Comparison of ENCODE assay signal across 23 cellular contexts in genomic region chr7:117916309-117916708, GRCh38. TPM values are rescaled to one million over a fixed set of nuclear protein-coding genes. Genes with fewer than 3 reads are reported as not detected.
"Had no signal": no experiment of that assay in that cellular context is flagged by ENCODE, and none has a peak within 500 bp of the region (broad histone marks: within the 10 kb centered on the region; RNA-seq: fewer than 3 reads in every experiment).

No MANE protein-coding gene starts in this region.

- ATAC-seq: natural killer cell; right lobe of liver; stimulated activated memory B cell treated with anti-CD40 and anti-IgM and Interleukin-4, amounts not matched to agents 10 μg/mL and 1 μg/mL and 100 μg/mL, for 72 hours; stimulated activated naive CD8-positive, alpha-beta T cell treated with anti-CD3 and anti-CD28 coated beads, Interleukin-15, amount 100 ng/mL, for 72 hours had no signal

- H3K4me3 ChIP-seq: left ventricle myocardium inferior, lung, neural progenitor cell, ovary, right atrium auricular region, right lobe of liver, smooth muscle cell, tibial nerve, vagina had no signal

- H3K9ac ChIP-seq: neural progenitor cell had no signal

- H3K9me3 ChIP-seq: ovary, right lobe of liver, vagina had no signal

- H3K4me1 ChIP-seq: left ventricle myocardium inferior, neural progenitor cell, right atrium auricular region, right lobe of liver, tibial nerve, vagina had no signal

- H3K27me3 ChIP-seq: neural progenitor cell, ovary, right atrium auricular region, right lobe of liver, tibial nerve, vagina had no signal

- H2AFZ ChIP-seq: neural progenitor cell had no signal

- H3K36me3 ChIP-seq: left ventricle myocardium inferior, neural progenitor cell, ovary, right atrium auricular region, right lobe of liver, tibial nerve, vagina had no signal

- DNase-seq: islet precursor cell; left ventricle myocardium inferior; mesendoderm; naive B cell; natural killer cell; nephron progenitor cell; ovary; right lobe of liver; stimulated activated CD4-positive, alpha-beta T cell treated with anti-CD3 and anti-CD28 coated beads, Interleukin-1b, Interleukin-23, amount 100 ng/mL, for 48 hours; stimulated activated CD4-positive, alpha-beta T cell treated with anti-CD3 and anti-CD28 coated beads, Interleukin-2, amount 100 ng/mL, for 48 hours; stimulated activated CD4-positive, alpha-beta T cell treated with anti-CD3 and anti-CD28 coated beads, Interleukin-4, amount 100 ng/mL, for 4 hours; stimulated activated CD8-positive, alpha-beta memory T cell treated with anti-CD3 and anti-CD28 coated beads, Interleukin-4, amount 100 ng/mL, for 48 hours; stimulated activated naive CD4-positive, alpha-beta T cell treated with Interleukin-2 at 50 U/mL for 16 hours; stimulated activated naive CD8-positive, alpha-beta T cell treated with anti-CD3 and anti-CD28 coated beads, Interleukin-15, amount 100 ng/mL, for 72 hours; substantia nigra had no signal

- H3K27ac ChIP-seq: left ventricle myocardium inferior, neural progenitor cell, ovary, right atrium auricular region, right lobe of liver, tibial nerve, vagina had no signal

- H3K4me2 ChIP-seq: neural progenitor cell, smooth muscle cell had no signal

RNA-seq across cellular contexts. Expression of gene CTTNBP2, which starts 43.1 kb away (rescaled TPM):
- total RNA-seq: pulmonary artery endothelial cell had no signal
